Comparison of ENCODE assay signal across 9 cellular contexts in the genomic region with DNA sequence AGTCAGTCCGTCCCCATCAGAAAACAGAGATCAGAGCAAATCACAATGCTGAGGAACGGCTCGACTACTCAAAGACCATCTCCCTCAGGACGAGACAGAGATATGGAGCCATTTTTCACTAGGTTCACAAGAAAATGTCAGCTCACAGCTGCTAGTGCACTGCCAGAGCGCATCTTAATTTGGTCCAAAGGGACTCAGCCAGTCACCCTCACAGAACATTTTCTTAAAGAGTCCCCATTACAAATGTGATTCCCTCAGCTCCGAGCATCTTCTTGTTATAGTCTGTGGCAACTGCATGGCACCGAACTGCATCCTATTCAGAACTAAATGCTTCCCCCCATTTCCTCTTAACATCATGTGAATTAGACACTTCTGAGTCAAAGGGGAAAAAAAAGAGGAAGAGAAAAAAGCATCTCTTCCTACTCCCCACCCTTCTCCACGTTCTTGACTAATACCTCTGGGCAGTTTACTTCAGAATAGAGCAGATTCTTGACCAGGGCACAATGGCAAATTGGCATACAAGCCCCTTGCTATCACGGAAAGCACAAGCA.
A peak's percentile ranks its signal among the peaks of the same experiment; 100 is the strongest.
DNase-seq lines count a peak whose midpoint lies in the region; ATAC-seq lines count a peak whose summit lies in the region.
"Had no signal": no experiment of that assay in that cellular context is flagged by ENCODE, and none has a peak within 500 bp of the region (broad histone marks: within the 10 kb centered on the region; RNA-seq: fewer than 3 reads in every experiment).

No MANE protein-coding gene starts in this region.

- no peaks in the 10 kb centered on the region for H3K36me3 Mint-ChIP-seq in activated CD4-positive, alpha-beta memory T cell treated with anti-CD3 and anti-CD28 coated beads, Interleukin-2, amount 10 ng/mL, durations not matched to agents 7 days and 5 days (ENCODE audit: low read depth)
- H3K36me3 Mint-ChIP-seq: brain had no signal

- POLR2A ChIA-PET in activated CD4-positive, alpha-beta memory T cell treated with anti-CD3 and anti-CD28 coated beads, Interleukin-2, amount 10 ng/mL, durations not matched to agents 7 days and 5 days (lab: Charles Lee) = no interaction called here

- ATAC-seq in GM21381 (IDR thresholded peaks at IDR 0.05; ENCODE audit: unreplicated experiment) (peak; percentile 86), HG03521 (IDR thresholded peaks at IDR 0.05; ENCODE audit: unreplicated experiment) (peak; percentile 85)

- CTCF ChIA-PET in activated CD4-positive, alpha-beta memory T cell treated with anti-CD3 and anti-CD28 coated beads, Interleukin-2, amount 10 ng/mL, durations not matched to agents 7 days and 5 days (lab: Charles Lee) = no interaction called here

- no peaks in the 10 kb centered on the region for H3K27me3 Mint-ChIP-seq in activated CD4-positive, alpha-beta memory T cell treated with anti-CD3 and anti-CD28 coated beads, Interleukin-2, amount 10 ng/mL, durations not matched to agents 7 days and 5 days

- no peaks in the 10 kb centered on the region for H3K4me1 Mint-ChIP-seq in activated CD4-positive, alpha-beta memory T cell treated with anti-CD3 and anti-CD28 coated beads, Interleukin-2, amount 10 ng/mL, durations not matched to agents 7 days and 5 days

- no peaks in the 10 kb centered on the region for H3K9me3 Mint-ChIP-seq in activated CD4-positive, alpha-beta memory T cell treated with anti-CD3 and anti-CD28 coated beads, Interleukin-2, amount 10 ng/mL, durations not matched to agents 7 days and 5 days

- H3K27ac Mint-ChIP-seq in activated CD4-positive, alpha-beta memory T cell treated with anti-CD3 and anti-CD28 coated beads, Interleukin-2, amount 10 ng/mL, durations not matched to agents 7 days and 5 days = no peak overlapping the region

- DNase-seq in C1 segment of cervical spinal cord (lab: John Stamatoyannopoulos, UW) (peak in 10 of 14 donors; percentile 4 to 50 (median 30)), cerebellar cortex (ENCODE audit: low spot score) (peak; percentile 61), occipital lobe (lab: John Stamatoyannopoulos, UW) (peak; percentile 46), NCI-H1436 treated with DMSO at 0.1 percent for 48 hours (lab: John Stamatoyannopoulos, UW) (no peak)
- DNase-seq in activated CD4-positive, alpha-beta memory T cell treated with anti-CD3 and anti-CD28 coated beads, Interleukin-2, amount 10 ng/mL, durations not matched to agents 7 days and 5 days = no peak
- DNase-seq in activated CD4-positive, CD25-positive, alpha-beta regulatory T cell (lab: John Stamatoyannopoulos, UW) = no peak

- no peak overlapping the region for H3K4me3 Mint-ChIP-seq in activated CD4-positive, alpha-beta memory T cell treated with anti-CD3 and anti-CD28 coated beads, Interleukin-2, amount 10 ng/mL, durations not matched to agents 7 days and 5 days
- H3K4me3 Mint-ChIP-seq: brain had no signal

Comparison
In these comparisons a context has a peak if more than half of its experiments do, and no peak if none do; other contexts are left out.
1. DNase-seq: peak in C1 segment of cervical spinal cord (10 of 14), cerebellar cortex (single experiment) and occipital lobe (single experiment); none in NCI-H1436 treated with DMSO at 0.1 percent for 48 hours (single experiment), activated CD4-positive, alpha-beta memory T cell treated with anti-CD3 and anti-CD28 coated beads, Interleukin-2, amount 10 ng/mL, durations not matched to agents 7 days and 5 days (single experiment) and activated CD4-positive, CD25-positive, alpha-beta regulatory T cell (0 of 4).